In genomic region chr10:87092861-87093460, GRCh38 we compare ENCODE assay signal across 7 cellular contexts. TPM values are rescaled to one million over a fixed set of nuclear protein-coding genes. Genes with fewer than 3 reads are reported as not detected.
DNase-seq lines count a peak whose midpoint lies in the region; ATAC-seq and TF ChIP-seq lines count a peak whose summit lies in the region.

No MANE protein-coding gene starts in this region.

- no peaks in the 10 kb centered on the region for H3K4me1 ChIP-seq in right cardiac atrium (ENCODE audit: control insufficient read depth, insufficient read depth, low read length)

- no peak for ATAC-seq in right cardiac atrium
- no peak for ATAC-seq in omental fat pad (ENCODE audit: low FRiP score)

- no peaks in the 10 kb centered on the region for H3K9me3 Mint-ChIP-seq in activated T-helper 2 cell treated with anti-CD3 and anti-CD28 coated beads, Interferon-gamma antibody, Interleukin-2, Interleukin-4, amounts not matched to agents 10 μg/mL and 5 μg/mL and 100 μg/mL, durations not matched to agents 14 hours and 24 hours and 36 hours

- intact Hi-C loops in activated T-helper 2 cell treated with anti-CD3 and anti-CD28 coated beads, Interferon-gamma antibody, Interleukin-2, Interleukin-4, amounts not matched to agents 10 μg/mL and 5 μg/mL and 100 μg/mL, durations not matched to agents 14 hours and 24 hours and 36 hours (cut with micrococcal nuclease) = loop anchor here (10.0 kb wide), 1 partner anchor 688 kb away; no protein-coding TSS in a partner anchor
- intact Hi-C loops in right cardiac atrium (cut with DNase I) = loop anchor here in 1 of 4 donors (10.0 kb wide), 1 partner anchor 118 kb away; no protein-coding TSS in a partner anchor

- no peaks in the 10 kb centered on the region for H3K27me3 Mint-ChIP-seq in activated T-helper 2 cell treated with anti-CD3 and anti-CD28 coated beads, Interferon-gamma antibody, Interleukin-2, Interleukin-4, amounts not matched to agents 10 μg/mL and 5 μg/mL and 100 μg/mL, durations not matched to agents 14 hours and 24 hours and 36 hours (ENCODE audit: low read depth)

- H3K9me3 ChIP-seq in right cardiac atrium (ENCODE audit: control insufficient read depth, low read length) = no peaks in the 10 kb centered on the region

- H3K27ac Mint-ChIP-seq in activated T-helper 2 cell treated with anti-CD3 and anti-CD28 coated beads, Interferon-gamma antibody, Interleukin-2, Interleukin-4, amounts not matched to agents 10 μg/mL and 5 μg/mL and 100 μg/mL, durations not matched to agents 14 hours and 24 hours and 36 hours = peak overlapping the region; percentile 92

- H3K36me3 Mint-ChIP-seq in activated T-helper 2 cell treated with anti-CD3 and anti-CD28 coated beads, Interferon-gamma antibody, Interleukin-2, Interleukin-4, amounts not matched to agents 10 μg/mL and 5 μg/mL and 100 μg/mL, durations not matched to agents 14 hours and 24 hours and 36 hours (ENCODE audit: low read depth) = peaks cover 50% of the 10 kb centered on the region

- peak overlapping the region; percentile 26 for H3K27ac ChIP-seq in right cardiac atrium (ENCODE audit: low read length)

- H3K4me3 Mint-ChIP-seq in activated T-helper 2 cell treated with anti-CD3 and anti-CD28 coated beads, Interferon-gamma antibody, Interleukin-2, Interleukin-4, amounts not matched to agents 10 μg/mL and 5 μg/mL and 100 μg/mL, durations not matched to agents 14 hours and 24 hours and 36 hours (ENCODE audit: low read depth) = peak overlapping the region; percentile 95

- TF ChIP-seq CTCF in GM12875 (IDR thresholded peaks at IDR 0.05; ENCODE audit: borderline replicate concordance, insufficient read depth, low read depth, low read length) = no peak
- no peak for TF ChIP-seq CTCF in omental fat pad (IDR thresholded peaks at IDR 0.05)

- WGBS in right cardiac atrium = 18% methylated on average over 7 of the region's 7 CpGs

- DNase-seq in Kasumi-1 (lab: John Stamatoyannopoulos, UW) (peak; percentile 39 to 73), right cardiac atrium (no peak), retina (peak; percentile 19), omental fat pad (ENCODE audit: low spot score) (no peak), NCI-H187 (lab: John Stamatoyannopoulos, UW) (no peak)
- no peak for DNase-seq in activated T-helper 2 cell treated with anti-CD3 and anti-CD28 coated beads, Interferon-gamma antibody, Interleukin-2, Interleukin-4, amounts not matched to agents 10 μg/mL and 5 μg/mL and 100 μg/mL, durations not matched to agents 14 hours and 24 hours and 36 hours (ENCODE audit: low spot score)

- H3K4me3 ChIP-seq in GM12875 (ENCODE audit: low read depth, low read length) = peak overlapping the region; percentile 74
- H3K4me3 ChIP-seq in right cardiac atrium (ENCODE audit: low read length) = peak overlapping the region; percentile 61

- no peaks in the 10 kb centered on the region for H3K27me3 ChIP-seq in right cardiac atrium (ENCODE audit: control insufficient read depth, insufficient read depth)

- peaks cover 47% of the 10 kb centered on the region for H3K4me1 Mint-ChIP-seq in activated T-helper 2 cell treated with anti-CD3 and anti-CD28 coated beads, Interferon-gamma antibody, Interleukin-2, Interleukin-4, amounts not matched to agents 10 μg/mL and 5 μg/mL and 100 μg/mL, durations not matched to agents 14 hours and 24 hours and 36 hours (ENCODE audit: low read depth)

RNA-seq across cellular contexts. Expression of gene GLUD1, which starts 1.7 kb away (rescaled TPM):
- 105 and 109 TPM in 2 replicates for total RNA-seq in activated T-helper 2 cell treated with anti-CD3 and anti-CD28 coated beads, Interferon-gamma antibody, Interleukin-2, Interleukin-4, amounts not matched to agents 10 μg/mL and 5 μg/mL and 100 μg/mL, durations not matched to agents 14 hours and 24 hours and 36 hours
- total RNA-seq in right cardiac atrium = 10 to 100 TPM; 85.7 to 94.5 (median 88.8) TPM
- polyA plus RNA-seq in right cardiac atrium = 54.6 TPM
- 100 to 1,000 TPM; 140 to 171 (median 157) TPM for total RNA-seq in omental fat pad

RNA-seq across cellular contexts. Expression of gene SHLD2, which starts 2.0 kb away (rescaled TPM):
- total RNA-seq in activated T-helper 2 cell treated with anti-CD3 and anti-CD28 coated beads, Interferon-gamma antibody, Interleukin-2, Interleukin-4, amounts not matched to agents 10 μg/mL and 5 μg/mL and 100 μg/mL, durations not matched to agents 14 hours and 24 hours and 36 hours = 39.9 and 41.7 TPM in 2 replicates
- total RNA-seq in right cardiac atrium = 10 to 100 TPM; 15.4 to 24.6 (median 17.2) TPM
- 7.4 TPM for polyA plus RNA-seq in right cardiac atrium
- 10 to 100 TPM; 26.8 to 34.1 (median 30.9) TPM for total RNA-seq in omental fat pad

Comparison
In these comparisons a context has a peak if more than half of its experiments do, and no peak if none do; other contexts are left out.
1. DNase-seq: peak in Kasumi-1 (2 of 2) and retina (single experiment); none in activated T-helper 2 cell treated with anti-CD3 and anti-CD28 coated beads, Interferon-gamma antibody, Interleukin-2, Interleukin-4, amounts not matched to agents 10 μg/mL and 5 μg/mL and 100 μg/mL, durations not matched to agents 14 hours and 24 hours and 36 hours (single experiment), right cardiac atrium (0 of 3), omental fat pad (single experiment) and NCI-H187 (0 of 2).